ENCODE assay signal across 10 cellular contexts in the genomic region with DNA sequence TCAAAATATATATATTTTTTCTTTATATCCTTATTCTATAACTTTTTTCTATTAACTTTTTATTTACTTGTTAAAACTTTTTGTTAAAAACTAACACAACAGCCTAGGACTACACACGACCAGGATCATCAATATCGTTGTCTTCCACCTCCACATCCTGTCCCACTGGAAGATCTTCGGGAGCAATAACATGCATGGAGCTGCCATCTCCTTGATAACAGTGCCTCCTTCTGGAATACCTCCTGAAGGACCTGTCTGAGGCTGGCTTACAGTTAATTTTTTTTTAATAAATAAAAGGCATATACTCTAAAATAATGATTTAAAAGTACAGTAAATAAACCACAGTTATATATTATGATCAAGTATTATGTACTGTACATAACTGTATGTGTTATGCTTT. TPM values are rescaled to one million over a fixed set of nuclear protein-coding genes. Genes with fewer than 3 reads are reported as not detected.
DNase-seq lines count a peak whose midpoint lies in the region; ATAC-seq, FAIRE-seq and TF ChIP-seq lines count a peak whose summit lies in the region.
"Had no signal": no experiment of that assay in that cellular context is flagged by ENCODE, and none has a peak within 500 bp of the region (broad histone marks: within the 10 kb centered on the region; RNA-seq: fewer than 3 reads in every experiment).

No MANE protein-coding gene starts in this region.

- H2BK120ac ChIP-seq in mesendoderm (ENCODE audit: low read depth, low read length) = no peak overlapping the region

- H3K4me3 ChIP-seq in K562 (no peak overlapping the region), mesendoderm (ENCODE audit: low read length) (no peak overlapping the region)

- no peak overlapping the region for H3K23ac ChIP-seq in mesendoderm (ENCODE audit: low read length)

- H3K36me3 ChIP-seq in K562 (ENCODE audit: control insufficient read depth, insufficient read depth, low read length) (no peaks in the 10 kb centered on the region), mesendoderm (ENCODE audit: control insufficient read depth, insufficient read depth, low read length) (no peaks in the 10 kb centered on the region)

- H3K4ac ChIP-seq in mesendoderm (ENCODE audit: low read depth, low read length) = no peak overlapping the region

- no peaks in the 10 kb centered on the region for H3K9me3 Mint-ChIP-seq in activated CD8-positive, alpha-beta memory T cell treated with anti-CD3 and anti-CD28 coated beads, Interleukin-2, amount 10 ng/mL, durations not matched to agents 7 days and 5 days (ENCODE audit: low read depth)

- no peak for TF ChIP-seq EP300 in Ishikawa (IDR thresholded peaks at IDR 0.05; ENCODE audit: borderline replicate concordance)
- no peak for TF ChIP-seq EP300 in K562 (IDR thresholded peaks at IDR 0.05; ENCODE audit: low read length)

- ATAC-seq in K562 = no peak
- ATAC-seq in GM21576 (IDR thresholded peaks at IDR 0.05; ENCODE audit: unreplicated experiment) = no peak
- no peak for ATAC-seq in activated CD8-positive, alpha-beta memory T cell treated with anti-CD3 and anti-CD28 coated beads, Interleukin-2, amount 10 ng/mL, durations not matched to agents 7 days and 5 days
- no peak for ATAC-seq in GM19023 (IDR thresholded peaks at IDR 0.05; ENCODE audit: unreplicated experiment)

- in situ Hi-C loops in K562 (cut with MboI) = no loop called here

- peak; percentile 45 to 69 (median 54); a peak in 5 of 6 replicates for TF ChIP-seq CTCF in K562 (IDR thresholded peaks at IDR 0.05 in 2 of 3, conservative IDR thresholded peaks at IDR 0.05 in 1 of 3; ENCODE audit: insufficient read depth in 2 of 3, low read depth in 1 of 3, low read length in 3 of 3)

- no peak overlapping the region for H3K4me3 Mint-ChIP-seq in activated CD8-positive, alpha-beta memory T cell treated with anti-CD3 and anti-CD28 coated beads, Interleukin-2, amount 10 ng/mL, durations not matched to agents 7 days and 5 days

- no peaks in the 10 kb centered on the region for H3K27me3 Mint-ChIP-seq in activated CD8-positive, alpha-beta memory T cell treated with anti-CD3 and anti-CD28 coated beads, Interleukin-2, amount 10 ng/mL, durations not matched to agents 7 days and 5 days

- no peaks in the 10 kb centered on the region for H3K79me1 ChIP-seq in mesendoderm (ENCODE audit: low read length)

- no peak overlapping the region for H4K8ac ChIP-seq in mesendoderm (ENCODE audit: low read depth, low read length)

- peaks cover 22% of the 10 kb centered on the region for H3K4me1 Mint-ChIP-seq in activated CD8-positive, alpha-beta memory T cell treated with anti-CD3 and anti-CD28 coated beads, Interleukin-2, amount 10 ng/mL, durations not matched to agents 7 days and 5 days

- H3K79me2 ChIP-seq in K562 (ENCODE audit: control insufficient read depth, insufficient read depth, low read length) (no peaks in the 10 kb centered on the region), mesendoderm (ENCODE audit: control insufficient read depth, insufficient read depth, low read length) (no peaks in the 10 kb centered on the region)

- no peak for FAIRE-seq in K562 (lab: Jason Lieb, UNC)

- H3K27ac Mint-ChIP-seq in activated CD8-positive, alpha-beta memory T cell treated with anti-CD3 and anti-CD28 coated beads, Interleukin-2, amount 10 ng/mL, durations not matched to agents 7 days and 5 days = no peak overlapping the region

- no peaks in the 10 kb centered on the region for H4K20me1 ChIP-seq in K562 (replicated peaks; ENCODE audit: control insufficient read depth, insufficient read depth, low read length)

- H3K56ac ChIP-seq in mesendoderm (ENCODE audit: low read length) = no peak overlapping the region

- peaks cover under 1% of the 10 kb centered on the region for H3K36me3 Mint-ChIP-seq in activated CD8-positive, alpha-beta memory T cell treated with anti-CD3 and anti-CD28 coated beads, Interleukin-2, amount 10 ng/mL, durations not matched to agents 7 days and 5 days

- H2AK5ac ChIP-seq in mesendoderm (ENCODE audit: low read length) = no peak overlapping the region

- 12% methylated on average over 3 of the region's 3 CpGs for WGBS in K562 (ENCODE audit: insufficient coverage, low coverage, missing lambda C conversion rate)
- WGBS in mesendoderm (ENCODE audit: extremely low coverage, insufficient coverage, low lambda C conversion rate) = 100% methylated on average over 1 of the region's 3 CpGs

- H3K4me1 ChIP-seq in K562 (replicated peaks in 1 of 2; ENCODE audit: control insufficient read depth in 2 of 2, insufficient read depth in 2 of 2, low read length in 2 of 2) (peaks cover 0 to 11% of the 10 kb centered on the region in 2 experiments; a peak in 2 of 5 replicates), mesendoderm (ENCODE audit: control insufficient read depth, low read depth, low read length) (no peaks in the 10 kb centered on the region)

- no peak overlapping the region for H2BK15ac ChIP-seq in mesendoderm (replicated peaks; ENCODE audit: low read depth)

- H2AFZ ChIP-seq in K562 (ENCODE audit: low read depth, low read length) = no peak overlapping the region

- no peak for TF ChIP-seq POLR2A in K562 (conservative IDR thresholded peaks at IDR 0.05)

- no peaks in the 10 kb centered on the region for H3K27me3 ChIP-seq in K562 (ENCODE audit: control insufficient read depth in 2 of 2, insufficient read depth in 2 of 2, low read length in 2 of 2)
- H3K27me3 ChIP-seq in mesendoderm (ENCODE audit: insufficient read depth, low read length, poor library complexity) = no peaks in the 10 kb centered on the region

- H3K9me3 ChIP-seq in K562 (replicated peaks; ENCODE audit: control insufficient read depth, insufficient read depth, low read depth, low read length) = no peaks in the 10 kb centered on the region

- no TSS peak for BruUV-seq in K562 (replicated peaks; lab: Mats Ljungman, UMichigan)

- H4K5ac ChIP-seq in mesendoderm (ENCODE audit: low read length) = no peak overlapping the region

- DNase-seq in Daoy (ENCODE audit: low read depth) (peak; percentile 7), K562 (ENCODE audit: extremely low read depth in 1 of 4, low spot score in 3 of 4) (peak in 1 of 4 experiments; percentile 35), mesendoderm (peak; percentile 61), NCI-H774 (lab: John Stamatoyannopoulos, UW) (no peak)
- DNase-seq in activated CD8-positive, alpha-beta memory T cell treated with anti-CD3 and anti-CD28 coated beads, Interleukin-2, amount 10 ng/mL, durations not matched to agents 7 days and 5 days = no peak
- DNase-seq: anterior cingulate cortex, NCI-H510A treated with DMSO at 0.1 percent for 48 hours had no signal

- TF ChIP-seq RAD21 in Ishikawa (IDR thresholded peaks at IDR 0.05; ENCODE audit: low read depth) (peak; percentile 32), K562 (CRISPR knock-in tag; conservative IDR thresholded peaks at IDR 0.05 in 1 of 2, IDR thresholded peaks at IDR 0.05 in 1 of 2) (peak; percentile 42 to 60)

- H3K27ac ChIP-seq in K562 (ENCODE audit: extremely low read depth, low read depth, low read length) = no peak overlapping the region
- no peak overlapping the region for H3K27ac ChIP-seq in mesendoderm (ENCODE audit: low read depth, low read length)

- no peak overlapping the region for H3K4me2 ChIP-seq in K562 (ENCODE audit: insufficient read depth, low read length)
- H3K4me2 ChIP-seq in mesendoderm (ENCODE audit: low read length) = no peak overlapping the region

- CTCF ChIA-PET in K562 (lab: Yijun Ruan, JAX; ENCODE audit: low intra/inter-chr PET ratio) = interaction anchor here (1.4 kb wide), 1 partner anchor 135 kb away, joined by 5 read pairs; no protein-coding TSS in a partner anchor
- CTCF ChIA-PET in activated CD8-positive, alpha-beta memory T cell treated with anti-CD3 and anti-CD28 coated beads, Interleukin-2, amount 10 ng/mL, durations not matched to agents 7 days and 5 days (lab: Charles Lee) = interaction anchor here (0.9 kb wide), 1 partner anchor 10 kb away, joined by 3 read pairs; no protein-coding TSS in a partner anchor

- POLR2A ChIA-PET in K562 (lab: Yijun Ruan, JAX) = interaction anchor here (0.7 kb wide), 1 partner anchor 131 kb away, joined by 3 read pairs; no protein-coding TSS in a partner anchor

- H3K9me1 ChIP-seq in K562 (ENCODE audit: control insufficient read depth, insufficient read depth, low read length) = no peaks in the 10 kb centered on the region

- no peak overlapping the region for H3K9ac ChIP-seq in K562 (ENCODE audit: insufficient read depth in 1 of 2, low read depth in 2 of 2, low read length in 2 of 2)
- H3K9ac ChIP-seq in mesendoderm (ENCODE audit: low read length) = no peak overlapping the region

- no peak overlapping the region for H3K18ac ChIP-seq in mesendoderm (ENCODE audit: low read length)

- intact Hi-C loops in K562 (cut with micrococcal nuclease) = loop anchor here (1.0 kb wide), 1 partner anchor 136 kb away; no protein-coding TSS in a partner anchor

- no peak overlapping the region for H2BK5ac ChIP-seq in mesendoderm (ENCODE audit: low read length)

TF ChIP-seq in K562, 482 proteins besides CTCF, POLR2A, EP300 and RAD21 (continues in another document):
- TF ChIP-seq ZNF384 (IDR thresholded peaks at IDR 0.05; ENCODE audit: low read depth, low read length) (peak; percentile 15; the same call in 1 of the 2 replicates), YBX1 (IDR thresholded peaks at IDR 0.05) (no peak), ZSCAN29 (IDR thresholded peaks at IDR 0.05) (no peak)

RNA-seq across cellular contexts. Expression of a gene that starts 58.9 kb away (rescaled TPM):
- 11.7 and 18.3 TPM in 2 replicates for total RNA-seq in Daoy (2014; rRNA removed; shearing (Covaris generic))
- 9.9 and 14.6 TPM in 2 replicates for total RNA-seq in K562 (2011; cell fraction: chromatin; rRNA removed; ENCODE audit: low replicate concordance)
- 3.7 and 5.5 TPM in 2 replicates for total RNA-seq in K562 (2011; cell fraction: nucleolus; rRNA removed)
- total RNA-seq in K562 (2011; cell fraction: nucleoplasm; rRNA removed) = 5.8 and 6.8 TPM in 2 replicates
- total RNA-seq in K562 (2014; rRNA removed) (3.4 and 7.2 TPM in 2 replicates), K562 (2014; rRNA removed; fragmentation: Illumina TruSeq; extraction: Trizol) (4.9 and 5.2 TPM in 2 replicates), K562 (2015; rRNA removed; fragmentation: Illumina TruSeq; extraction: Trizol) (4.6 and 5.7 TPM in 2 replicates), K562 (2021) (5.9 and 6.6 TPM in 2 replicates)
- polyA plus RNA-seq in K562 (2011; rRNA removed) (3.7 and 3.8 TPM in 2 replicates), K562 (2014; fragmentation: Illumina TruSeq; extraction: Trizol) (3.2 and 3.3 TPM in 2 replicates), K562 (2014; fragmentation: Nextera tagmentation; extraction: Ambion mirVana) (1 to 10 TPM in 1 of 2 experiments, under 1 TPM in 1; 0.76 to 1.4 TPM), K562 (2014; rRNA removed) (3.6 and 3.9 TPM in 2 replicates)
- 1.4 and 3.6 TPM in 2 replicates for polyA plus RNA-seq in K562 (2011; cell fraction: cytosol; rRNA removed)
- polyA plus RNA-seq in K562 (2011; cell fraction: nucleus; rRNA removed) = 4.4 and 5.8 TPM in 2 replicates
- polyA plus RNA-seq in K562 (2012) = 3.3 and 3.8 TPM in 2 replicates
- polyA minus RNA-seq in K562 (2011; rRNA and poly(A)+ RNA removed) = 11.0 and 11.2 TPM in 2 replicates
- polyA minus RNA-seq in K562 (2011; cell fraction: cytosol; rRNA and poly(A)+ RNA removed) = 4.4 and 7.1 TPM in 2 replicates
- 4.2 and 7.0 TPM in 2 replicates for polyA minus RNA-seq in K562 (2011; cell fraction: nucleus; rRNA and poly(A)+ RNA removed)
- 5.4 TPM for polyA plus RNA-seq in mesendoderm (2013, experiment 1 of 2)
- 5.6 TPM for polyA plus RNA-seq in mesendoderm (2013, experiment 2 of 2)
- 10 to 100 TPM; 25.9 to 29.7 TPM for total RNA-seq in activated CD8-positive, alpha-beta memory T cell treated with anti-CD3 and anti-CD28 coated beads, Interleukin-2, amount 10 ng/mL, durations not matched to agents 7 days and 5 days

Comparison
In these comparisons a context has a peak if more than half of its experiments do, and no peak if none do; other contexts are left out.
1. DNase-seq: peak in Daoy (single experiment) and mesendoderm (single experiment); none in NCI-H774 (single experiment) and activated CD8-positive, alpha-beta memory T cell treated with anti-CD3 and anti-CD28 coated beads, Interleukin-2, amount 10 ng/mL, durations not matched to agents 7 days and 5 days (single experiment).